ENCODE assay signal across 12 cellular contexts in the genomic region with DNA sequence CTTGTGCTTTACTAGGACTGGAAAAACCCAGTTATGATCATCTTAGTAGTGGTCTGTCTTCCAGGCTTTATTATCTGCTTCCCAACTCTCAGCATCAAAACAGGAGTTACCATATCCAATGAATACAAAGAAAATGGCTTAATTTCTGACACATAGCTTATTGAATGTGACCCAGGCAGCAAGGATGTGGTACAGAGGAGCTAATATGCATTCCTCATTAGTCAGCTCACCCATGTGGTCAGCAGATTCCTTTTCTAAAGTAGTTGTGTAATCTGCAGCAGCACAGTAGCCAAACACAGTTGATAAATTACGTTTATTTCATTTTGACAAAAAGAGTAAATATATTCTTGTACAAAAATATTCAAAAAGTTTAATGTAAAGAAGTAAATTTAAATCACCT. TPM values are rescaled to one million over a fixed set of nuclear protein-coding genes. Genes with fewer than 3 reads are reported as not detected.
A peak's percentile ranks its signal among the peaks of the same experiment; 100 is the strongest.
DNase-seq lines count a peak whose midpoint lies in the region; ATAC-seq and TF ChIP-seq lines count a peak whose summit lies in the region.
"Had no signal": no experiment of that assay in that cellular context is flagged by ENCODE, and none has a peak within 500 bp of the region (broad histone marks: within the 10 kb centered on the region; RNA-seq: fewer than 3 reads in every experiment).

No MANE protein-coding gene starts in this region.

- peaks cover 14% of the 10 kb centered on the region for H3K36me3 Mint-ChIP-seq in mesothelial cell of epicardium

- no peak overlapping the region for H3K23ac ChIP-seq in mesenchymal stem cell (ENCODE audit: low read length in 2 of 2)

- peak; percentile 80 for DNase-seq in BJ (ENCODE audit: low read depth)
- DNase-seq in NB4 (ENCODE audit: low read depth), result peak; percentile 37
- DNase-seq in epithelial cell of esophagus (ENCODE audit: low read depth), result peak; percentile 86
- DNase-seq in mesenchymal stem cell, result peak; percentile 95
- no peak for DNase-seq in NCI-H146 treated with DMSO at 0.1 percent for 48 hours (lab: John Stamatoyannopoulos, UW; ENCODE audit: unreplicated experiment)
- no peak for DNase-seq in mesothelial cell of epicardium (ENCODE audit: low spot score in 2 of 2, unreplicated experiment in 2 of 2)
- no peak for DNase-seq in GM10248 (ENCODE audit: extremely low spot score)
- DNase-seq: activated CD8-positive, alpha-beta T cell treated with anti-CD3 and anti-CD28 coated beads, Interleukin-2, amount 10 ng/mL, durations not matched to agents 7 days and 5 days; anterior cingulate cortex; NCI-H2107 had no signal

- H2AK5ac ChIP-seq in mesenchymal stem cell (ENCODE audit: low read length, severe bottlenecking), result no peak overlapping the region

- no peak overlapping the region for H3K4me3 Mint-ChIP-seq in mesothelial cell of epicardium
- H3K4me3 Mint-ChIP-seq: activated CD8-positive, alpha-beta T cell treated with anti-CD3 and anti-CD28 coated beads, Interleukin-2, amount 10 ng/mL, durations not matched to agents 7 days and 5 days had no signal

- H3K36me3 ChIP-seq in BJ (ENCODE audit: control insufficient read depth, insufficient read depth, low read length) (no peaks in the 10 kb centered on the region), mesenchymal stem cell (ENCODE audit: control insufficient read depth in 1 of 2, insufficient read depth in 2 of 2, low read depth in 1 of 2, low read length in 2 of 2) (no peaks in the 10 kb centered on the region)

- no peak overlapping the region for H2AFZ ChIP-seq in mesenchymal stem cell (ENCODE audit: low read depth, low read length)

- H3K14ac ChIP-seq in mesenchymal stem cell (ENCODE audit: low read length in 2 of 2), result no peak overlapping the region

- no peak overlapping the region for H3K18ac ChIP-seq in mesenchymal stem cell (ENCODE audit: low read depth in 1 of 2, low read length in 2 of 2)

- H3K4ac ChIP-seq in mesenchymal stem cell (ENCODE audit: low read depth in 1 of 2, low read length in 2 of 2), result no peak overlapping the region

- no peak for TF ChIP-seq CTCF in BJ (IDR thresholded peaks at IDR 0.05; ENCODE audit: insufficient read depth, low read depth, low read length)
- no peak for TF ChIP-seq CTCF in NB4 (IDR thresholded peaks at IDR 0.05; ENCODE audit: low read depth, low read length)
- TF ChIP-seq CTCF in epithelial cell of esophagus (IDR thresholded peaks at IDR 0.05; ENCODE audit: insufficient read depth, low read depth, low read length, missing control alignments), result no peak
- TF ChIP-seq CTCF in mesothelial cell of epicardium (IDR thresholded peaks at IDR 0.05; ENCODE audit: unreplicated experiment), result no peak
- no peak for TF ChIP-seq CTCF in GM10248 (IDR thresholded peaks at IDR 0.05; ENCODE audit: control extremely low read depth, extremely low read depth, low read depth, missing control alignments)

- no peak overlapping the region for H2BK15ac ChIP-seq in mesenchymal stem cell (ENCODE audit: low read depth, poor library complexity, severe bottlenecking)

- H3K27me3 ChIP-seq in BJ (ENCODE audit: control insufficient read depth, insufficient read depth, low read length) (no peaks in the 10 kb centered on the region), mesenchymal stem cell (ENCODE audit: control insufficient read depth in 1 of 2, insufficient read depth in 1 of 2, low read length in 2 of 2) (no peaks in the 10 kb centered on the region)

- H4K91ac ChIP-seq in mesenchymal stem cell (ENCODE audit: low read length), result no peak overlapping the region

- H2BK5ac ChIP-seq in mesenchymal stem cell (ENCODE audit: low read depth, low read length, poor library complexity, severe bottlenecking), result no peak overlapping the region

- H3K79me1 ChIP-seq in mesenchymal stem cell (replicated peaks; ENCODE audit: low read length, poor library complexity, severe bottlenecking), result no peaks in the 10 kb centered on the region

- POLR2A ChIA-PET in BJ (lab: Charles Lee), result interaction anchor here (0.8 to 1.0 kb wide), 2 partner anchors 10 to 27 kb away, joined by 4 to 7 read pairs; no protein-coding TSS in a partner anchor
- POLR2A ChIA-PET in GM10248 (lab: Yijun Ruan, JAX), result interaction anchor here (0.7 kb wide), 1 partner anchor 20 kb away, joined by 3 read pairs; no protein-coding TSS in a partner anchor

- no peak overlapping the region for H2BK120ac ChIP-seq in mesenchymal stem cell (ENCODE audit: low read depth, low read length)

- peak overlapping the region; percentile 1 for H3K4me2 ChIP-seq in mesenchymal stem cell (ENCODE audit: low read length, poor library complexity, severe bottlenecking)

- H4K8ac ChIP-seq in mesenchymal stem cell (ENCODE audit: low read length), result no peak overlapping the region

- H3K9ac ChIP-seq in mesenchymal stem cell (ENCODE audit: low read length), result no peak overlapping the region

- peak overlapping the region; percentile 73 for H3K27ac ChIP-seq in mesenchymal stem cell (ENCODE audit: low read length, poor library complexity, severe bottlenecking)

- H3K27ac Mint-ChIP-seq in mesothelial cell of epicardium, result no peak overlapping the region
- H3K27ac Mint-ChIP-seq: activated CD8-positive, alpha-beta T cell treated with anti-CD3 and anti-CD28 coated beads, Interleukin-2, amount 10 ng/mL, durations not matched to agents 7 days and 5 days; progenitor cell of endocrine pancreas had no signal

- no peaks in the 10 kb centered on the region for H3K27me3 Mint-ChIP-seq in mesothelial cell of epicardium (ENCODE audit: low read depth)
- H3K27me3 Mint-ChIP-seq: progenitor cell of endocrine pancreas had no signal

- H3K9me3 ChIP-seq in mesenchymal stem cell (ENCODE audit: control insufficient read depth, low read length), result peaks cover 8% of the 10 kb centered on the region

- ATAC-seq in GM18861 (IDR thresholded peaks at IDR 0.05; ENCODE audit: unreplicated experiment), result no peak
- ATAC-seq: activated CD8-positive, alpha-beta T cell treated with anti-CD3 and anti-CD28 coated beads, Interleukin-2, amount 10 ng/mL, durations not matched to agents 7 days and 5 days had no signal

- WGBS in mesenchymal stem cell, result no CpG with 5 or more reads among the region's 1 CpG

- H3K4me1 ChIP-seq in mesenchymal stem cell (ENCODE audit: control insufficient read depth, insufficient read depth, low read depth, low read length), result no peaks in the 10 kb centered on the region

- no peak overlapping the region for H2BK12ac ChIP-seq in mesenchymal stem cell (ENCODE audit: low read length in 2 of 2)

- CTCF ChIA-PET in BJ (lab: Yijun Ruan, JAX), result interaction anchor here (1.5 kb wide), 1 partner anchor 11 kb away, joined by 9 read pairs; no protein-coding TSS in a partner anchor
- CTCF ChIA-PET in GM10248 (lab: Yijun Ruan, JAX), result interaction anchor here (1.0 kb wide), 1 partner anchor 11 kb away, joined by 3 read pairs; no protein-coding TSS in a partner anchor

- no peak for TF ChIP-seq POLR2A in NB4 (IDR thresholded peaks at IDR 0.05; ENCODE audit: extremely low read depth, insufficient read length)

- H3K9me3 Mint-ChIP-seq in mesothelial cell of epicardium, result peaks cover 14% of the 10 kb centered on the region

- peaks cover 20% of the 10 kb centered on the region for H3K4me1 Mint-ChIP-seq in mesothelial cell of epicardium

- H3K4me3 ChIP-seq in BJ (ENCODE audit: low read depth, low read length) (no peak overlapping the region), NB4 (ENCODE audit: low read depth, low read length) (no peak overlapping the region), epithelial cell of esophagus (ENCODE audit: low read length) (no peak overlapping the region), mesenchymal stem cell (ENCODE audit: insufficient read depth in 1 of 2, low read depth in 1 of 2, low read length in 2 of 2) (no peak overlapping the region)

RNA-seq across cellular contexts. Expression of a gene that starts 43.6 kb away (rescaled TPM):
- not detected in 2 replicates for polyA plus RNA-seq in BJ (2011; rRNA removed)
- polyA minus RNA-seq in BJ (2011; rRNA and poly(A)+ RNA removed), result not detected in 2 replicates
- polyA plus RNA-seq in mesenchymal stem cell (2013, experiment 1 of 2), result not detected
- not detected for polyA plus RNA-seq in mesenchymal stem cell (2013, experiment 2 of 2)
- total RNA-seq in mesothelial cell of epicardium, result not detected in 3 replicates
- total RNA-seq: activated CD8-positive, alpha-beta T cell treated with anti-CD3 and anti-CD28 coated beads, Interleukin-2, amount 10 ng/mL, durations not matched to agents 7 days and 5 days; progenitor cell of endocrine pancreas had no signal

Comparison
In these comparisons a context has a peak if more than half of its experiments do, and no peak if none do; other contexts are left out.
1. DNase-seq: peak in BJ (single experiment), NB4 (single experiment), epithelial cell of esophagus (single experiment) and mesenchymal stem cell (single experiment); none in NCI-H146 treated with DMSO at 0.1 percent for 48 hours (single experiment), mesothelial cell of epicardium (0 of 2) and GM10248 (single experiment).